ENCODE assay signal across 8 cellular contexts in genomic region chr19:15836595-15837398, GRCh38. TPM values are rescaled to one million over a fixed set of nuclear protein-coding genes. Genes with fewer than 3 reads are reported as not detected.
DNase-seq lines count a peak whose midpoint lies in the region; ATAC-seq and FAIRE-seq lines count a peak whose summit lies in the region.

No MANE protein-coding gene starts in this region.

- H3K27ac ChIP-seq in temporal lobe (ENCODE audit: low read depth, low read length), result peak overlapping the region; percentile 89

- DNase-seq in DMS153 (lab: John Stamatoyannopoulos, UW) (peak; percentile 91), HuH-7.5 (ENCODE audit: low spot score) (peak; percentile 86), RCC 7860 (ENCODE audit: low spot score) (peak; percentile 95), fibroblast of gingiva (ENCODE audit: low read depth) (peak; percentile 84), nucleus accumbens (lab: John Stamatoyannopoulos, UW) (peak; percentile 57 to 98 (median 91))
- peak; percentile 95 to 97 for DNase-seq in activated T-cell treated with anti-CD3 and anti-CD28 coated beads, Interleukin-2, amount 50 U/mL, for 72 hours

- peak; percentile 90 for ATAC-seq in GM21526 (IDR thresholded peaks at IDR 0.05; ENCODE audit: low FRiP score, unreplicated experiment)
- peak; percentile 94 to 96 for ATAC-seq in activated T-cell treated with anti-CD3 and anti-CD28 coated beads, Interleukin-2, amount 50 U/mL, for 72 hours (replicated peaks in 1 of 2)

- H3K27ac Mint-ChIP-seq in activated T-cell treated with anti-CD3 and anti-CD28 coated beads, Interleukin-2, amount 50 U/mL, for 72 hours, result peak overlapping the region; percentile 96

- H3K4me3 Mint-ChIP-seq in activated T-cell treated with anti-CD3 and anti-CD28 coated beads, Interleukin-2, amount 50 U/mL, for 72 hours, result peak overlapping the region; percentile 90 to 93

- H3K4me1 Mint-ChIP-seq in activated T-cell treated with anti-CD3 and anti-CD28 coated beads, Interleukin-2, amount 50 U/mL, for 72 hours (ENCODE audit: low read depth), result peaks cover 22% of the 10 kb centered on the region

- peak; percentile 91 for FAIRE-seq in RCC 7860 (lab: Jason Lieb, UNC)

- peaks cover 1 to 3% of the 10 kb centered on the region in 2 donors for H3K36me3 Mint-ChIP-seq in activated T-cell treated with anti-CD3 and anti-CD28 coated beads, Interleukin-2, amount 50 U/mL, for 72 hours (ENCODE audit: insufficient read depth in 2 of 2)

- no peaks in the 10 kb centered on the region for H3K9me3 Mint-ChIP-seq in activated T-cell treated with anti-CD3 and anti-CD28 coated beads, Interleukin-2, amount 50 U/mL, for 72 hours

- no peaks in the 10 kb centered on the region for H3K27me3 Mint-ChIP-seq in activated T-cell treated with anti-CD3 and anti-CD28 coated beads, Interleukin-2, amount 50 U/mL, for 72 hours (ENCODE audit: low read depth)

RNA-seq across cellular contexts. Expression of gene OR10H1, which starts 21.3 kb away (rescaled TPM):
- total RNA-seq in activated T-cell treated with anti-CD3 and anti-CD28 coated beads, Interleukin-2, amount 50 U/mL, for 72 hours, result under 1 TPM in 1 of 2 donors, not detected in 1; 0.07 TPM
- not detected for total RNA-seq in temporal lobe

RNA-seq across cellular contexts. Expression of gene OR10H5, which starts 49.3 kb away (rescaled TPM):
- total RNA-seq in activated T-cell treated with anti-CD3 and anti-CD28 coated beads, Interleukin-2, amount 50 U/mL, for 72 hours, result not detected
- total RNA-seq in temporal lobe, result not detected

Comparison
In these comparisons a context has a peak if more than half of its experiments do, and no peak if none do; other contexts are left out.
1. Peak in every context shown above with its lines: DNase-seq, ATAC-seq and H3K27ac ChIP-seq.